Comparison of ENCODE assay signal across 2 cellular contexts in genomic region chr19:11145147-11145924, GRCh38.
TF ChIP-seq lines count a peak whose summit lies in the region.

No MANE protein-coding gene starts in this region.

TF ChIP-seq in HEK293, 187 proteins besides CTCF, POLR2A, EP300 and RAD21:
- TF ChIP-seq SETDB1 (IDR thresholded peaks at IDR 0.05; ENCODE audit: insufficient read length, low read length) = peak; percentile 59
- no peak for TF ChIP-seq ZNF354C (tag by site-specific recombination; IDR thresholded peaks at IDR 0.05; ENCODE audit: borderline replicate concordance, low read depth)
- no peak for TF ChIP-seq ZNF132 (tag by site-specific recombination; IDR thresholded peaks at IDR 0.05; ENCODE audit: borderline replicate concordance)
- TF ChIP-seq ZXDB (tag by site-specific recombination; IDR thresholded peaks at IDR 0.05) = peak; percentile 21; the same call in 1 of the 2 replicates
- TF ChIP-seq, protein P1, sequence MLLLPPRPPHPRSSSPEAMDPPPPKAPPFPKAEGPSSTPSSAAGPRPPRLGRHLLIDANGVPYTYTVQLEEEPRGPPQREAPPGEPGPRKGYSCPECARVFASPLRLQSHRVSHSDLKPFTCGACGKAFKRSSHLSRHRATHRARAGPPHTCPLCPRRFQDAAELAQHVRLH (tag by site-specific recombination; IDR thresholded peaks at IDR 0.05) = peak; percentile 92
- no peak for TF ChIP-seq ZNF514 (tag by site-specific recombination; IDR thresholded peaks at IDR 0.05)
- no peak for TF ChIP-seq ZFP41 (tag by site-specific recombination; IDR thresholded peaks at IDR 0.05; ENCODE audit: borderline replicate concordance)
- TF ChIP-seq ZNF660 (tag by site-specific recombination; IDR thresholded peaks at IDR 0.05) = 0 out of 2 replicates have a peak, but pooled peaks have one; percentile 12
- TF ChIP-seq ZNF658 (tag by site-specific recombination; IDR thresholded peaks at IDR 0.05) = no peak
- 0 out of 2 replicates have a peak, but pooled peaks have one; percentile 15 for TF ChIP-seq ZNF2 (tag by site-specific recombination; IDR thresholded peaks at IDR 0.05)
- TF ChIP-seq TRIM28 (IDR thresholded peaks at IDR 0.05; ENCODE audit: borderline replicate concordance, low read length) = peak; percentile 63
- TF ChIP-seq, protein P2, sequence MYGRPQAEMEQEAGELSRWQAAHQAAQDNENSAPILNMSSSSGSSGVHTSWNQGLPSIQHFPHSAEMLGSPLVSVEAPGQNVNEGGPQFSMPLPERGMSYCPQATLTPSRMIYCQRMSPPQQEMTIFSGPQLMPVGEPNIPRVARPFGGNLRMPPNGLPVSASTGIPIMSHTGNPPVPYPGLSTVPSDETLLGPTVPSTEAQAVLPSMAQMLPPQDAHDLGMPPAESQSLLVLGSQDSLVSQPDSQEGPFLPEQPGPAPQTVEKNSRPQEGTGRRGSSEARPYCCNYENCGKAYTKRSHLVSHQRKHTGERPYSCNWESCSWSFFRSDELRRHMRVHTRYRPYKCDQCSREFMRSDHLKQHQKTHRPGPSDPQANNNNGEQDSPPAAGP (tag by site-specific recombination; IDR thresholded peaks at IDR 0.05) = 0 out of 2 replicates have a peak, but pooled peaks have one; percentile 39
- TF ChIP-seq KLF8 (tag by site-specific recombination; IDR thresholded peaks at IDR 0.05) = peak; percentile 87
- TF ChIP-seq ZFP69B (tag by site-specific recombination; IDR thresholded peaks at IDR 0.05) = no peak
- TF ChIP-seq ZNF266 (tag by site-specific recombination; IDR thresholded peaks at IDR 0.05; ENCODE audit: low read depth) = no peak
- peak; percentile 24; the same call in 1 of the 2 replicates for TF ChIP-seq ZNF24 (tag by site-specific recombination; IDR thresholded peaks at IDR 0.05)
- TF ChIP-seq INSM2 (tag by site-specific recombination; IDR thresholded peaks at IDR 0.05) = no peak
- no peak for TF ChIP-seq ZNF292 (tag by site-specific recombination; IDR thresholded peaks at IDR 0.05; ENCODE audit: borderline replicate concordance, low read depth)
- TF ChIP-seq ZNF184 (tag by site-specific recombination; IDR thresholded peaks at IDR 0.05) = no peak
- 0 out of 2 replicates have a peak, but pooled peaks have one; percentile 26 for TF ChIP-seq ZSCAN30 (tag by site-specific recombination; IDR thresholded peaks at IDR 0.05)
- peak; percentile 60; the same call in 1 of the 2 replicates for TF ChIP-seq ZNF639 (tag by site-specific recombination; IDR thresholded peaks at IDR 0.05)
- no peak for TF ChIP-seq ZFHX2 (tag by site-specific recombination; conservative IDR thresholded peaks at IDR 0.05)
- TF ChIP-seq HOXA7 (CRISPR knock-in tag; IDR thresholded peaks at IDR 0.05; ENCODE audit: borderline replicate concordance) = no peak
- TF ChIP-seq SP7 (tag by site-specific recombination; IDR thresholded peaks at IDR 0.05) = 0 out of 2 replicates have a peak, but pooled peaks have one; percentile 21
- TF ChIP-seq, protein P3, sequence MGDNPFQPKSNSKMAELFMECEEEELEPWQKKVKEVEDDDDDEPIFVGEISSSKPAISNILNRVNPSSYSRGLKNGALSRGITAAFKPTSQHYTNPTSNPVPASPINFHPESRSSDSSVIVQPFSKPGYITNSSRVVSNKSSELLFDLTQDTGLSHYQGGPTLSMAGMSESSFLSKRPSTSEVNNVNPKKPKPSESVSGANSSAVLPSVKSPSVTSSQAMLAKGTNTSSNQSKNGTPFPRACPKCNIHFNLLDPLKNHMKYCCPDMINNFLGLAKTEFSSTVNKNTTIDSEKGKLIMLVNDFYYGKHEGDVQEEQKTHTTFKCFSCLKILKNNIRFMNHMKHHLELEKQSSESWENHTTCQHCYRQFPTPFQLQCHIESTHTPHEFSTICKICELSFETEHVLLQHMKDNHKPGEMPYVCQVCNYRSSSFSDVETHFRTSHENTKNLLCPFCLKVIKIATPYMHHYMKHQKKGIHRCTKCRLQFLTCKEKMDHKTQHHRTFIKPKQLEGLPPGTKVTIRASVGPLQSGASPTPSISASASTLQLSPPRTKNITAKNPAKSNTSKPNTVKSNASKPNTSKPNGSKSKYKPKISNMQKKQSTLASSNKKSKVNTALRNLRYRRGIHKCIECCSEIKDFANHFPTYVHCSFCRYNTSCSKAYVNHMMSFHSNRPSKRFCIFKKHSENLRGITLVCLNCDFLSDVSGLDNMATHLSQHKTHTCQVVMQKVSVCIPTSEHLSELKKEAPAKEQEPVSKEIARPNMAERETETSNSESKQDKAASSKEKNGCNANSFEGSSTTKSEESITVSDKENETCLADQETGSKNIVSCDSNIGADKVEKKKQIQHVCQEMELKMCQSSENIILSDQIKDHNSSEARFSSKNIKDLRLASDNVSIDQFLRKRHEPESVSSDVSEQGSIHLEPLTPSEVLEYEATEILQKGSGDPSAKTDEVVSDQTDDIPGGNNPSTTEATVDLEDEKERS (tag by site-specific recombination; IDR thresholded peaks at IDR 0.05) = peak; percentile 96
- TF ChIP-seq ZNF350 (tag by site-specific recombination; IDR thresholded peaks at IDR 0.05) = no peak

TF ChIP-seq in K562, 482 proteins besides CTCF, POLR2A, EP300 and RAD21:
- TF ChIP-seq BCOR (IDR thresholded peaks at IDR 0.05) = peak; percentile 72; the same call in 1 of the 2 replicates
- TF ChIP-seq KDM1A (IDR thresholded peaks at IDR 0.05) = peak in 1 of 2 experiments; percentile 36; a peak in 2 of 4 replicates
- TF ChIP-seq XRCC3 (IDR thresholded peaks at IDR 0.05) = no peak
- no peak for TF ChIP-seq ZNF695 (CRISPR knock-in tag; IDR thresholded peaks at IDR 0.05)
- TF ChIP-seq HLTF (IDR thresholded peaks at IDR 0.05) = 0 out of 2 replicates have a peak, but pooled peaks have one; percentile 27
- TF ChIP-seq HDAC2 (IDR thresholded peaks at IDR 0.05) = no peak
- no peak for TF ChIP-seq ZNF584 (CRISPR knock-in tag; IDR thresholded peaks at IDR 0.05; ENCODE audit: low read depth)
- TF ChIP-seq THRAP3 (IDR thresholded peaks at IDR 0.05; ENCODE audit: borderline replicate concordance) = no peak
- TF ChIP-seq PTRF (tag; IDR thresholded peaks at IDR 0.05) = no peak
- no peak for TF ChIP-seq JUNB (CRISPR knock-in tag; conservative IDR thresholded peaks at IDR 0.05)
- 0 out of 4 replicates have a peak, but pooled peaks of 1 of the 2 experiments have one; percentile 20 for TF ChIP-seq RCOR1 (IDR thresholded peaks at IDR 0.05; ENCODE audit: borderline replicate concordance in 1 of 2, low read depth in 2 of 2, low read length in 2 of 2)
- peak; percentile 26 for TF ChIP-seq SUPT5H (IDR thresholded peaks at IDR 0.05)
- peak; percentile 37; the same call in 1 of the 2 replicates for TF ChIP-seq TEAD4 (IDR thresholded peaks at IDR 0.05; ENCODE audit: low read length)
- no peak for TF ChIP-seq TEAD4 (CRISPR knock-in tag; IDR thresholded peaks at IDR 0.05; ENCODE audit: borderline replicate concordance)
- TF ChIP-seq CHD2 (IDR thresholded peaks at IDR 0.05; ENCODE audit: low read depth, low read length) = no peak
- TF ChIP-seq HMGN3 (IDR thresholded peaks at IDR 0.05; ENCODE audit: borderline replicate concordance, extremely low read depth, insufficient read length, low read depth, low read length) = no peak
- TF ChIP-seq U2AF2 (optimal IDR thresholded peaks at IDR 0.05; ENCODE audit: low read depth, low read length) = no peak
- TF ChIP-seq RBM25 (IDR thresholded peaks at IDR 0.05; ENCODE audit: low read depth, low read length, severe bottlenecking) = peak; percentile 94
- TF ChIP-seq MAZ (CRISPR knock-in tag; conservative IDR thresholded peaks at IDR 0.05 in 1 of 2, IDR thresholded peaks at IDR 0.05 in 1 of 2) = no peak
- TF ChIP-seq ADNP (tag; IDR thresholded peaks at IDR 0.05) = peak; percentile 78; the same call in 1 of the 2 replicates
- no peak for TF ChIP-seq PCBP1 (IDR thresholded peaks at IDR 0.05; ENCODE audit: low read depth, low read length, poor library complexity, severe bottlenecking)
- TF ChIP-seq ZBTB33 (CRISPR knock-in tag; IDR thresholded peaks at IDR 0.05) = peak; percentile 71
- TF ChIP-seq, protein P4, sequence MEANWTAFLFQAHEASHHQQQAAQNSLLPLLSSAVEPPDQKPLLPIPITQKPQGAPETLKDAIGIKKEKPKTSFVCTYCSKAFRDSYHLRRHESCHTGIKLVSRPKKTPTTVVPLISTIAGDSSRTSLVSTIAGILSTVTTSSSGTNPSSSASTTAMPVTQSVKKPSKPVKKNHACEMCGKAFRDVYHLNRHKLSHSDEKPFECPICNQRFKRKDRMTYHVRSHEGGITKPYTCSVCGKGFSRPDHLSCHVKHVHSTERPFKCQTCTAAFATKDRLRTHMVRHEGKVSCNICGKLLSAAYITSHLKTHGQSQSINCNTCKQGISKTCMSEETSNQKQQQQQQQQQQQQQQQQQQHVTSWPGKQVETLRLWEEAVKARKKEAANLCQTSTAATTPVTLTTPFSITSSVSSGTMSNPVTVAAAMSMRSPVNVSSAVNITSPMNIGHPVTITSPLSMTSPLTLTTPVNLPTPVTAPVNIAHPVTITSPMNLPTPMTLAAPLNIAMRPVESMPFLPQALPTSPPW (CRISPR knock-in tag; IDR thresholded peaks at IDR 0.05) = no peak
- peak; percentile 74; the same call in 1 of the 2 replicates for TF ChIP-seq SMARCA5 (IDR thresholded peaks at IDR 0.05)
TF ChIP-seq in K562: peak in this region for 10.
